10 cellular contexts compared by ENCODE assay signal in genomic region chr12:74412607-74413230, GRCh38.
DNase-seq lines count a peak whose midpoint lies in the region; ATAC-seq, FAIRE-seq and TF ChIP-seq lines count a peak whose summit lies in the region.
"Had no signal": no experiment of that assay in that cellular context is flagged by ENCODE, and none has a peak within 500 bp of the region (broad histone marks: within the 10 kb centered on the region; RNA-seq: fewer than 3 reads in every experiment).

No MANE protein-coding gene starts in this region.

- H3K27me3 Mint-ChIP-seq in neural crest cell (ENCODE audit: low read depth) = no peaks in the 10 kb centered on the region

- H3K4me3 ChIP-seq in NB4 (ENCODE audit: low read depth, low read length) (no peak overlapping the region), breast epithelium (no peak overlapping the region), esophagus squamous epithelium (no peak overlapping the region)
- H3K4me3 ChIP-seq in effector memory CD4-positive, alpha-beta T cell (ENCODE audit: insufficient read depth, low read depth, low read length, poor library complexity, severe bottlenecking) = no peak overlapping the region

- H3K27ac ChIP-seq in breast epithelium = no peak overlapping the region
- no peak overlapping the region for H3K27ac ChIP-seq in esophagus squamous epithelium
- no peak overlapping the region for H3K27ac ChIP-seq in effector memory CD4-positive, alpha-beta T cell (ENCODE audit: insufficient read depth, low read length, poor library complexity, severe bottlenecking)

- TF ChIP-seq POLR2A in NB4 (IDR thresholded peaks at IDR 0.05; ENCODE audit: extremely low read depth, insufficient read length) (no peak), breast epithelium (IDR thresholded peaks at IDR 0.05) (no peak), esophagus squamous epithelium (IDR thresholded peaks at IDR 0.05) (no peak)

- 46 to 49% methylated on average over 2 of the region's 2 CpGs for WGBS in esophagus squamous epithelium, 2 donors

- H3K4me1 ChIP-seq in breast epithelium (no peaks in the 10 kb centered on the region), esophagus squamous epithelium (no peaks in the 10 kb centered on the region)
- H3K4me1 ChIP-seq in effector memory CD4-positive, alpha-beta T cell (ENCODE audit: control insufficient read depth, insufficient read depth, low read length, poor library complexity, severe bottlenecking) = no peaks in the 10 kb centered on the region

- H3K36me3 ChIP-seq in breast epithelium (no peaks in the 10 kb centered on the region), esophagus squamous epithelium (no peaks in the 10 kb centered on the region)
- H3K36me3 ChIP-seq in effector memory CD4-positive, alpha-beta T cell (ENCODE audit: control insufficient read depth, insufficient read depth, low read length) = no peaks in the 10 kb centered on the region

- DNase-seq in GM10266 (ENCODE audit: extremely low spot score) (no peak), NB4 (ENCODE audit: low read depth) (peak; percentile 24), breast epithelium (ENCODE audit: low spot score in 2 of 2) (no peak), neural crest cell (ENCODE audit: low read depth, low spot score) (no peak), GM19239 (ENCODE audit: insufficient read length, low spot score) (no peak), esophagus squamous epithelium (lab: John Stamatoyannopoulos, UW) (no peak)
- no peak for DNase-seq in effector memory CD4-positive, alpha-beta T cell
- DNase-seq: activated CD4-positive, alpha-beta memory T cell treated with anti-CD3 and anti-CD28 coated beads, Interleukin-2, amount 10 ng/mL, durations not matched to agents 7 days and 5 days; kidney glomerular epithelial cell had no signal

- TF ChIP-seq CTCF in GM10266 (IDR thresholded peaks at IDR 0.05; ENCODE audit: control insufficient read depth, insufficient read depth, low read depth, missing control alignments) (peak; percentile 18), NB4 (IDR thresholded peaks at IDR 0.05; ENCODE audit: low read depth, low read length) (peak; percentile 8), breast epithelium (IDR thresholded peaks at IDR 0.05) (peak in 2 of 3 donors; percentile 21 to 23), neural crest cell (conservative IDR thresholded peaks at IDR 0.05) (peak; percentile 78), esophagus squamous epithelium (IDR thresholded peaks at IDR 0.05) (peak in 2 of 6 experiments; percentile 31)

- H3K36me3 Mint-ChIP-seq in neural crest cell (ENCODE audit: low read depth) = no peaks in the 10 kb centered on the region

- intact Hi-C loops in breast epithelium (cut with DNase I; ENCODE audit: low total_unique reads) = no loop called here
- intact Hi-C loops in esophagus squamous epithelium (cut with DNase I) = no loop called here

- H3K4me1 Mint-ChIP-seq in neural crest cell = no peaks in the 10 kb centered on the region
- H3K4me1 Mint-ChIP-seq: activated CD4-positive, alpha-beta memory T cell treated with anti-CD3 and anti-CD28 coated beads, Interleukin-2, amount 10 ng/mL, durations not matched to agents 7 days and 5 days had no signal

- H3K27ac Mint-ChIP-seq in neural crest cell (ENCODE audit: unreplicated experiment) = no peak overlapping the region
- H3K27ac Mint-ChIP-seq: activated CD4-positive, alpha-beta memory T cell treated with anti-CD3 and anti-CD28 coated beads, Interleukin-2, amount 10 ng/mL, durations not matched to agents 7 days and 5 days had no signal

- H3K9me3 ChIP-seq in breast epithelium (no peaks in the 10 kb centered on the region), esophagus squamous epithelium (no peaks in the 10 kb centered on the region)
- no peaks in the 10 kb centered on the region for H3K9me3 ChIP-seq in effector memory CD4-positive, alpha-beta T cell (ENCODE audit: control insufficient read depth, low read length)

- FAIRE-seq in GM19239 (lab: Jason Lieb, UNC) = no peak

- no peaks in the 10 kb centered on the region for H3K9me3 Mint-ChIP-seq in neural crest cell
- H3K9me3 Mint-ChIP-seq: activated CD4-positive, alpha-beta memory T cell treated with anti-CD3 and anti-CD28 coated beads, Interleukin-2, amount 10 ng/mL, durations not matched to agents 7 days and 5 days had no signal

- no peak for ATAC-seq in GM18517 (IDR thresholded peaks at IDR 0.05; ENCODE audit: unreplicated experiment)

- H3K27me3 ChIP-seq in breast epithelium (no peaks in the 10 kb centered on the region), esophagus squamous epithelium (peaks cover 0 to under 1% (median 0%) of the 10 kb centered on the region in 4 donors)
- H3K27me3 ChIP-seq in effector memory CD4-positive, alpha-beta T cell (replicated peaks; ENCODE audit: control insufficient read depth, insufficient read depth, low read length, poor library complexity, severe bottlenecking) = no peaks in the 10 kb centered on the region

- H3K4me3 Mint-ChIP-seq in neural crest cell = no peak overlapping the region
- H3K4me3 Mint-ChIP-seq: activated CD4-positive, alpha-beta memory T cell treated with anti-CD3 and anti-CD28 coated beads, Interleukin-2, amount 10 ng/mL, durations not matched to agents 7 days and 5 days had no signal
